Comparison of ENCODE assay signal across 26 cellular contexts in genomic region chr7:47830015-47830414, GRCh38.
"Had no signal": no experiment of that assay in that cellular context is flagged by ENCODE, and none has a peak within 500 bp of the region (broad histone marks: within the 10 kb centered on the region; RNA-seq: fewer than 3 reads in every experiment).

No MANE protein-coding gene starts in this region.

- H3K36me3 ChIP-seq: brain microvascular endothelial cell, SJCRH30 had no signal

- H3K4me1 Mint-ChIP-seq: activated CD4-positive, alpha-beta T cell treated with anti-CD3 and anti-CD28 coated beads, Interleukin-2, amount 10 ng/mL, durations not matched to agents 24 days and 14 days; activated naive CD8-positive, alpha-beta T cell treated with anti-CD3 and anti-CD28 coated beads for 36 hours; activated T-helper 17 cell treated with anti-CD3 and anti-CD28 coated beads, Interleukin-2, amount 50 U/mL, for 72 hours had no signal

- H3K27me3 Mint-ChIP-seq: activated CD4-positive, alpha-beta T cell treated with anti-CD3 and anti-CD28 coated beads, Interleukin-2, amount 10 ng/mL, durations not matched to agents 24 days and 14 days; activated CD8-positive, alpha-beta T cell treated with anti-CD3 and anti-CD28 coated beads for 36 hours; activated naive CD8-positive, alpha-beta T cell treated with anti-CD3 and anti-CD28 coated beads for 36 hours had no signal

- H3K27me3 ChIP-seq: brain microvascular endothelial cell, SJCRH30 had no signal

- H3K4me3 ChIP-seq: PC-9, SJCRH30, SK-N-MC had no signal

- H3K36me3 Mint-ChIP-seq: activated naive CD8-positive, alpha-beta T cell treated with anti-CD3 and anti-CD28 coated beads for 36 hours had no signal

- DNase-seq: activated CD4-positive, alpha-beta T cell treated with anti-CD3 and anti-CD28 coated beads, Interleukin-2, amount 10 ng/mL, durations not matched to agents 24 days and 14 days; activated CD4-positive, alpha-beta T cell treated with anti-CD3 and anti-CD28 coated beads, Interleukin-2, amount 50 U/mL, for 4 hours; activated CD8-positive, alpha-beta T cell treated with anti-CD3 and anti-CD28 coated beads for 36 hours; activated effector memory CD4-positive, alpha-beta T cell treated with anti-CD3 and anti-CD28 coated beads, Interleukin-2, amount 50 U/mL, for 16 hours; activated naive CD4-positive, alpha-beta T cell; activated naive CD4-positive, alpha-beta T cell treated with anti-CD3 and anti-CD28 coated beads, Interleukin-2, amount 50 U/mL, for 16 hours; activated naive CD8-positive, alpha-beta T cell treated with anti-CD3 and anti-CD28 coated beads for 36 hours; activated T-cell treated with anti-CD3 and anti-CD28 coated beads, Interleukin-2, amount 50 U/mL, for 1 hour; activated T-cell treated with anti-CD3 and anti-CD28 coated beads, Interleukin-2, amount 50 U/mL, for 72 hours; amniotic stem cell; brain microvascular endothelial cell; KG1; MM.1S; MV-4-11; NCI-H1092; NCI-H1436 treated with DMSO at 0.1 percent for 48 hours; NCI-H1694 treated with DMSO at 0.1 percent for 48 hours; NCI-H2029; NCI-H345; NCI-H524 treated with DMSO at 0.1 percent for 48 hours; PC-9; Right ventricle myocardium superior; T1000 had no signal

- H3K4me2 ChIP-seq: PC-9 had no signal

- H3K27ac Mint-ChIP-seq: activated CD4-positive, alpha-beta T cell treated with anti-CD3 and anti-CD28 coated beads, Interleukin-2, amount 10 ng/mL, durations not matched to agents 24 days and 14 days; activated CD8-positive, alpha-beta T cell treated with anti-CD3 and anti-CD28 coated beads for 36 hours; activated naive CD8-positive, alpha-beta T cell treated with anti-CD3 and anti-CD28 coated beads for 36 hours; activated T-cell treated with anti-CD3 and anti-CD28 coated beads, Interleukin-2, amount 50 U/mL, for 72 hours; activated T-helper 17 cell treated with anti-CD3 and anti-CD28 coated beads, Interleukin-2, amount 50 U/mL, for 72 hours had no signal

- H3K27ac ChIP-seq: brain microvascular endothelial cell, PC-9, SJCRH30, SK-N-MC had no signal

- H2AFZ ChIP-seq: PC-9 had no signal

- H3K4me3 Mint-ChIP-seq: activated CD4-positive, alpha-beta T cell treated with anti-CD3 and anti-CD28 coated beads, Interleukin-2, amount 10 ng/mL, durations not matched to agents 24 days and 14 days; activated CD8-positive, alpha-beta T cell treated with anti-CD3 and anti-CD28 coated beads for 36 hours; activated naive CD8-positive, alpha-beta T cell treated with anti-CD3 and anti-CD28 coated beads for 36 hours; activated T-cell treated with anti-CD3 and anti-CD28 coated beads, Interleukin-2, amount 50 U/mL, for 72 hours; activated T-helper 17 cell treated with anti-CD3 and anti-CD28 coated beads, Interleukin-2, amount 50 U/mL, for 72 hours had no signal

- ATAC-seq: activated CD8-positive, alpha-beta T cell treated with anti-CD3 and anti-CD28 coated beads for 36 hours; activated T-cell treated with anti-CD3 and anti-CD28 coated beads, Interleukin-2, amount 50 U/mL, for 72 hours; activated T-helper 17 cell treated with anti-CD3 and anti-CD28 coated beads, Interleukin-2, amount 50 U/mL, for 72 hours had no signal

- H3K9me3 Mint-ChIP-seq: activated CD4-positive, alpha-beta T cell treated with anti-CD3 and anti-CD28 coated beads, Interleukin-2, amount 10 ng/mL, durations not matched to agents 24 days and 14 days; activated CD8-positive, alpha-beta T cell treated with anti-CD3 and anti-CD28 coated beads for 36 hours; activated naive CD8-positive, alpha-beta T cell treated with anti-CD3 and anti-CD28 coated beads for 36 hours; activated T-cell treated with anti-CD3 and anti-CD28 coated beads, Interleukin-2, amount 50 U/mL, for 72 hours; activated T-helper 17 cell treated with anti-CD3 and anti-CD28 coated beads, Interleukin-2, amount 50 U/mL, for 72 hours had no signal

- H3K9me3 ChIP-seq: SJCRH30 had no signal
